In genomic region chr6:41716516-41717446, GRCh38 we compare ENCODE assay signal across 14 cellular contexts. TPM values are rescaled to one million over a fixed set of nuclear protein-coding genes. Genes with fewer than 3 reads are reported as not detected.
DNase-seq lines count a peak whose midpoint lies in the region; ATAC-seq, FAIRE-seq and TF ChIP-seq lines count a peak whose summit lies in the region.
"Had no signal": no experiment of that assay in that cellular context is flagged by ENCODE, and none has a peak within 500 bp of the region (broad histone marks: within the 10 kb centered on the region; RNA-seq: fewer than 3 reads in every experiment).

No MANE protein-coding gene starts in this region.

- FAIRE-seq in astrocyte (lab: Jason Lieb, UNC) = no peak

- POLR2A ChIA-PET in activated CD4-positive, alpha-beta memory T cell treated with anti-CD3 and anti-CD28 coated beads for 36 hours (lab: Charles Lee) = interaction anchor here (1.8 kb wide), 1 partner anchor 17 kb away, joined by 10 read pairs; no protein-coding TSS in a partner anchor

- no peaks in the 10 kb centered on the region for H3K9me3 ChIP-seq in astrocyte (ENCODE audit: insufficient read depth, low read depth, low read length)

- H3K79me2 ChIP-seq in astrocyte (ENCODE audit: insufficient read depth, low read length) = no peaks in the 10 kb centered on the region

- no peaks in the 10 kb centered on the region for H3K36me3 ChIP-seq in astrocyte (ENCODE audit: insufficient read depth, low read length)

- no peaks in the 10 kb centered on the region for H3K9me3 Mint-ChIP-seq in CD14-positive monocyte
- H3K9me3 Mint-ChIP-seq in IgD-negative memory B cell = no peaks in the 10 kb centered on the region
- no peaks in the 10 kb centered on the region for H3K9me3 Mint-ChIP-seq in astrocyte (ENCODE audit: unreplicated experiment)
- H3K9me3 Mint-ChIP-seq in naive B cell = no peaks in the 10 kb centered on the region
- H3K9me3 Mint-ChIP-seq in activated CD4-positive, alpha-beta memory T cell treated with anti-CD3 and anti-CD28 coated beads for 36 hours = no peaks in the 10 kb centered on the region
- H3K9me3 Mint-ChIP-seq: CD8-positive, alpha-beta memory T cell; endodermal cell had no signal

- peaks cover 9% of the 10 kb centered on the region for H4K20me1 ChIP-seq in astrocyte (ENCODE audit: insufficient read depth, low read length)

- intact Hi-C loops in CD14-positive monocyte (cut with micrococcal nuclease) = no loop called here
- intact Hi-C loops in activated CD4-positive, alpha-beta memory T cell treated with anti-CD3 and anti-CD28 coated beads for 36 hours (cut with micrococcal nuclease) = no loop called here

- H3K4me3 Mint-ChIP-seq in CD14-positive monocyte (no peak overlapping the region), IgD-negative memory B cell (peak overlapping the region; percentile 68 to 87 (median 73)), astrocyte (ENCODE audit: unreplicated experiment) (no peak overlapping the region), naive B cell (peak overlapping the region in 7 of 8 donors; percentile 40 to 84 (median 75))
- no peak overlapping the region for H3K4me3 Mint-ChIP-seq in activated CD4-positive, alpha-beta memory T cell treated with anti-CD3 and anti-CD28 coated beads for 36 hours
- H3K4me3 Mint-ChIP-seq: activated naive CD8-positive, alpha-beta T cell; endodermal cell had no signal

- H3K27ac Mint-ChIP-seq in CD14-positive monocyte = peak overlapping the region in 4 of 7 donors; percentile 6 to 92 (median 76)
- H3K27ac Mint-ChIP-seq in IgD-negative memory B cell = peak overlapping the region; percentile 41 to 94 (median 66)
- H3K27ac Mint-ChIP-seq in astrocyte (ENCODE audit: unreplicated experiment) = no peak overlapping the region
- H3K27ac Mint-ChIP-seq in naive B cell = peak overlapping the region; percentile 69 to 96 (median 83)
- H3K27ac Mint-ChIP-seq in activated CD4-positive, alpha-beta memory T cell treated with anti-CD3 and anti-CD28 coated beads for 36 hours = no peak overlapping the region
- H3K27ac Mint-ChIP-seq: endodermal cell had no signal

- H3K27me3 ChIP-seq in astrocyte (ENCODE audit: insufficient read depth, low read length) = no peaks in the 10 kb centered on the region

- H3K9ac ChIP-seq in astrocyte (ENCODE audit: low read length) = no peak overlapping the region

- peak overlapping the region; percentile 4 for H3K4me2 ChIP-seq in astrocyte (ENCODE audit: low read length)

- no peak overlapping the region for H3K27ac ChIP-seq in astrocyte (ENCODE audit: low read depth, low read length)

- H3K27me3 Mint-ChIP-seq in CD14-positive monocyte (ENCODE audit: low read depth in 3 of 3) (peaks cover 0 to 3% (median 0%) of the 10 kb centered on the region in 3 donors), IgD-negative memory B cell (peaks cover 3% of the 10 kb centered on the region), astrocyte (ENCODE audit: low read depth, unreplicated experiment) (peaks cover 6% of the 10 kb centered on the region), naive B cell (no peaks in the 10 kb centered on the region)
- no peaks in the 10 kb centered on the region for H3K27me3 Mint-ChIP-seq in activated CD4-positive, alpha-beta memory T cell treated with anti-CD3 and anti-CD28 coated beads for 36 hours
- H3K27me3 Mint-ChIP-seq: activated naive CD8-positive, alpha-beta T cell; CD8-positive, alpha-beta memory T cell had no signal

- ATAC-seq in naive B cell (ENCODE audit: low read depth in 2 of 2) (peak; percentile 44 to 54), GM18505 (IDR thresholded peaks at IDR 0.05; ENCODE audit: unreplicated experiment) (no peak), GM18519 (IDR thresholded peaks at IDR 0.05; ENCODE audit: low FRiP score, unreplicated experiment) (no peak)

- TF ChIP-seq CTCF in CD14-positive monocyte (IDR thresholded peaks at IDR 0.05) (no peak), astrocyte (IDR thresholded peaks at IDR 0.05; ENCODE audit: insufficient read depth, low read depth, low read length) (no peak)

- H3K4me1 ChIP-seq in astrocyte (ENCODE audit: insufficient read depth, low read length) = peaks cover 32% of the 10 kb centered on the region

- H2AFZ ChIP-seq in astrocyte (ENCODE audit: low read depth, low read length) = no peak overlapping the region

- DNase-seq in CD14-positive monocyte (ENCODE audit: low spot score) (no peak), astrocyte (ENCODE audit: low read depth) (no peak), naive B cell (peak; percentile 25)
- DNase-seq in activated CD4-positive, alpha-beta memory T cell treated with anti-CD3 and anti-CD28 coated beads for 36 hours = no peak
- no peak for DNase-seq in activated CD4-positive, alpha-beta T cell treated with anti-CD3 and anti-CD28 coated beads, Interleukin-2, amount 50 U/mL, for 1 hour
- DNase-seq: activated CD4-positive, alpha-beta T cell treated with anti-CD3 and anti-CD28 coated beads, Interleukin-2, amount 50 U/mL, for 4 hours; CD8-positive, alpha-beta memory T cell; endodermal cell; hippocampal formation; NCI-H1694 treated with DMSO at 0.1 percent for 48 hours had no signal

- no peak for TF ChIP-seq POLR2A in GM18505 (IDR thresholded peaks at IDR 0.05; ENCODE audit: borderline replicate concordance, extremely low read depth, insufficient read depth, insufficient read length)

- H3K36me3 Mint-ChIP-seq in CD14-positive monocyte = peaks cover 21 to 64% of the 10 kb centered on the region in 2 donors
- no peaks in the 10 kb centered on the region for H3K36me3 Mint-ChIP-seq in IgD-negative memory B cell
- H3K36me3 Mint-ChIP-seq in astrocyte (ENCODE audit: low read depth, unreplicated experiment) = no peaks in the 10 kb centered on the region
- H3K36me3 Mint-ChIP-seq in naive B cell = no peaks in the 10 kb centered on the region
- no peaks in the 10 kb centered on the region for H3K36me3 Mint-ChIP-seq in activated CD4-positive, alpha-beta memory T cell treated with anti-CD3 and anti-CD28 coated beads for 36 hours
- H3K36me3 Mint-ChIP-seq: activated naive CD8-positive, alpha-beta T cell had no signal

- no peak overlapping the region for H3K4me3 ChIP-seq in astrocyte (ENCODE audit: insufficient read depth, low read depth, low read length)

- CTCF ChIA-PET in activated CD4-positive, alpha-beta memory T cell treated with anti-CD3 and anti-CD28 coated beads for 36 hours (lab: Charles Lee) = interaction anchor here (1.1 to 2.9 kb wide), 2 partner anchors 11 to 204 kb away, joined by 4 to 18 read pairs; partner anchors contain the start of genes BYSL and MED20

- peaks cover 91% of the 10 kb centered on the region for H3K4me1 Mint-ChIP-seq in CD14-positive monocyte
- H3K4me1 Mint-ChIP-seq in IgD-negative memory B cell = peaks cover 57 to 77% (median 62%) of the 10 kb centered on the region in 3 donors
- H3K4me1 Mint-ChIP-seq in astrocyte (ENCODE audit: low read depth, unreplicated experiment) = peaks cover 32% of the 10 kb centered on the region
- H3K4me1 Mint-ChIP-seq in naive B cell = peaks cover 75 to 97% (median 93%) of the 10 kb centered on the region in 3 donors
- H3K4me1 Mint-ChIP-seq in activated CD4-positive, alpha-beta memory T cell treated with anti-CD3 and anti-CD28 coated beads for 36 hours (ENCODE audit: low read depth) = peaks cover 23% of the 10 kb centered on the region
- H3K4me1 Mint-ChIP-seq: endodermal cell had no signal

RNA-seq across cellular contexts. Expression of gene TFEB, which starts 18.6 kb away (rescaled TPM):
- polyA plus RNA-seq in CD14-positive monocyte (10 to 100 TPM; 42.6 to 60.0 TPM), IgD-negative memory B cell (196 TPM), naive B cell (ENCODE audit: low read depth in 6 of 6) (100 to 1,000 TPM in 1 of 6 donors, 10 to 100 TPM in 5; 52.3 to 145 (median 72.6) TPM)
- total RNA-seq in astrocyte = 3.9 and 4.7 TPM in 2 replicates
- total RNA-seq in activated CD4-positive, alpha-beta memory T cell treated with anti-CD3 and anti-CD28 coated beads for 36 hours = 10 to 100 TPM; 11.7 to 13.4 TPM

RNA-seq across cellular contexts. Expression of gene PGC, which starts 30.4 kb away (rescaled TPM):
- not detected for polyA plus RNA-seq in CD14-positive monocyte
- not detected for polyA plus RNA-seq in IgD-negative memory B cell
- total RNA-seq in astrocyte = not detected in 2 replicates
- not detected for polyA plus RNA-seq in naive B cell (ENCODE audit: low read depth in 6 of 6)
- total RNA-seq in activated CD4-positive, alpha-beta memory T cell treated with anti-CD3 and anti-CD28 coated beads for 36 hours = not detected
- total RNA-seq: CD8-positive, alpha-beta memory T cell; endodermal cell had no signal
- polyA plus RNA-seq: CD8-positive, alpha-beta memory T cell had no signal

Comparison
In these comparisons a context has a peak if more than half of its experiments do, and no peak if none do; other contexts are left out.
1. H3K27ac Mint-ChIP-seq: peak in CD14-positive monocyte (4 of 7), IgD-negative memory B cell (3 of 3) and naive B cell (6 of 6); none in astrocyte (single experiment) and activated CD4-positive, alpha-beta memory T cell treated with anti-CD3 and anti-CD28 coated beads for 36 hours (single experiment).
2. H3K4me3 Mint-ChIP-seq: peak in IgD-negative memory B cell (4 of 4) and naive B cell (7 of 8); none in CD14-positive monocyte (0 of 2), astrocyte (single experiment) and activated CD4-positive, alpha-beta memory T cell treated with anti-CD3 and anti-CD28 coated beads for 36 hours (single experiment).
3. ATAC-seq: peak in naive B cell (2 of 2); none in GM18505 (single experiment) and GM18519 (single experiment).